1 cellular context compared by ENCODE assay signal in the genomic region with DNA sequence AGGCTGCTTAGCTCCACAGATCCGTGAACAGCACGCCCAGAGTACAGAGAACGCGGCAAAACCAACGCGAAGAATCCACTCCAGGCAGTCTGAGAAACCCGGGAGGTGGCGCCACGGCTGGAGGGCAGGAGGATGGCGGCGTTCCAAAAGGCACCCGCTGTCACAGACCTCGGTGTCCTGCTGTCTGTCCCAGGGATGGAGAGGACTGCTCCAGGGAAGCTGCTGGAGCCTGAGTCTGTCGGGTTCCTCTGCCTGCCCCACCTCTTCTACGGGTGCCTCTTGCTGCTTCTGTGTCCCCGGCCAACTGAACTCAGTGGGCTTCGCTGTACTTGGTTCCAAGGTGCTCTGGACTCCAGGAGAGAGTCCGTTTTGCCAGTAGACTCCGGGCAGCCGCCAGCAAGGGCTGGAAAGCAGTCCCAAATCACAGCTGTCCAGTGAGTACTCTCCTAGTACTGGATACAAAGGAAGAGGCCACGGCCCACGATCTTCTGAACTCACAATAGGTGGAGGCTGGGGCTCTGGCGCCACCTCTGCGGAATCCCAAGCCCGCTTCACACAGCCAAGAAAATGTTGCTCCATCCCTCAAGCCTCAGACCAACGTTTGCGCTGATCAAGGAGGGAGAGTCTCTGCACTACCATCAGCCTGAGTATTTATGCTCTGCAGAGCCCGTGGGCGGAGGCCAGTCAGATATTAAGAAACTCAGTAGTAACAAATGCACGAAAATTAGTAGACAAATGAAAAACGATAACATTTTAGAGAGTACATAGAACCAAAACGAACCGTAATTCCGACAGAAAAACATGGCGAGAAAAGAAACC.
TF ChIP-seq lines count a peak whose summit lies in the region.

No MANE protein-coding gene starts in this region.

TF ChIP-seq in HepG2, 621 proteins besides CTCF, POLR2A, EP300 and RAD21 (continued from another document and continues in another):
- TF ChIP-seq, protein P1, sequence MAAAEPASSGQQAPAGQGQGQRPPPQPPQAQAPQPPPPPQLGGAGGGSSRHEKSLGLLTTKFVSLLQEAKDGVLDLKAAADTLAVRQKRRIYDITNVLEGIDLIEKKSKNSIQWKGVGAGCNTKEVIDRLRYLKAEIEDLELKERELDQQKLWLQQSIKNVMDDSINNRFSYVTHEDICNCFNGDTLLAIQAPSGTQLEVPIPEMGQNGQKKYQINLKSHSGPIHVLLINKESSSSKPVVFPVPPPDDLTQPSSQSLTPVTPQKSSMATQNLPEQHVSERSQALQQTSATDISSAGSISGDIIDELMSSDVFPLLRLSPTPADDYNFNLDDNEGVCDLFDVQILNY (CRISPR knock-in tag; conservative IDR thresholded peaks at IDR 0.05): no peak
- TF ChIP-seq NR3C1 (CRISPR knock-in tag; IDR thresholded peaks at IDR 0.05) (no peak), EED (CRISPR knock-in tag; IDR thresholded peaks at IDR 0.05) (no peak), PHF8 (CRISPR knock-in tag; IDR thresholded peaks at IDR 0.05) (peak; percentile 46), ZMAT3 (CRISPR knock-in tag; conservative IDR thresholded peaks at IDR 0.05) (no peak), ZNF121 (CRISPR knock-in tag; IDR thresholded peaks at IDR 0.05) (no peak), ZNF614 (CRISPR knock-in tag; IDR thresholded peaks at IDR 0.05; ENCODE audit: borderline replicate concordance) (peak; percentile 62), ZNF550 (CRISPR knock-in tag; IDR thresholded peaks at IDR 0.05; ENCODE audit: borderline replicate concordance) (no peak), CEBPG (CRISPR knock-in tag; IDR thresholded peaks at IDR 0.05) (0 out of 2 replicates have a peak, but pooled peaks have one; percentile 26), NFYC (CRISPR knock-in tag; IDR thresholded peaks at IDR 0.05) (no peak), ZNF775 (CRISPR knock-in tag; IDR thresholded peaks at IDR 0.05; ENCODE audit: borderline replicate concordance) (no peak), CHD2 (IDR thresholded peaks at IDR 0.05; ENCODE audit: low read depth, low read length) (no peak), CCDC6 (CRISPR knock-in tag; IDR thresholded peaks at IDR 0.05) (no peak), ZNF570 (CRISPR knock-in tag; IDR thresholded peaks at IDR 0.05; ENCODE audit: borderline replicate concordance) (no peak), ZBTB7A (CRISPR knock-in tag; IDR thresholded peaks at IDR 0.05) (no peak), GTF3A (CRISPR knock-in tag; conservative IDR thresholded peaks at IDR 0.05) (no peak), ZNF143 (CRISPR knock-in tag; IDR thresholded peaks at IDR 0.05) (no peak), MAFG (CRISPR knock-in tag; IDR thresholded peaks at IDR 0.05) (no peak), PBX3 (CRISPR knock-in tag; IDR thresholded peaks at IDR 0.05; ENCODE audit: borderline replicate concordance) (no peak), TFE3 (CRISPR knock-in tag; IDR thresholded peaks at IDR 0.05) (0 out of 2 replicates have a peak, but pooled peaks have one; percentile 6), TCF12 (IDR thresholded peaks at IDR 0.05) (no peak), TCF12 (CRISPR knock-in tag; IDR thresholded peaks at IDR 0.05) (no peak), NR2F2 (IDR thresholded peaks at IDR 0.05; ENCODE audit: borderline replicate concordance, low read depth) (0 out of 2 replicates have a peak, but pooled peaks have one; percentile 21), RFX1 (IDR thresholded peaks at IDR 0.05) (no peak), ZNF782 (CRISPR knock-in tag; IDR thresholded peaks at IDR 0.05; ENCODE audit: borderline replicate concordance) (0 out of 2 replicates have a peak, but pooled peaks have one; percentile 41), PTBP1 (IDR thresholded peaks at IDR 0.05; ENCODE audit: low read depth, low read length, poor library complexity, severe bottlenecking) (no peak), ZNF589 (CRISPR knock-in tag; conservative IDR thresholded peaks at IDR 0.05) (no peak), NONO (IDR thresholded peaks at IDR 0.05) (no peak), NONO (CRISPR knock-in tag; conservative IDR thresholded peaks at IDR 0.05) (peak; percentile 61; the same call in 1 of the 2 replicates), CHD4 (IDR thresholded peaks at IDR 0.05; ENCODE audit: borderline replicate concordance, low read length) (no peak), MTF1 (CRISPR knock-in tag; IDR thresholded peaks at IDR 0.05) (no peak), GABPB1 (CRISPR knock-in tag; IDR thresholded peaks at IDR 0.05) (peak; percentile 36; the same call in 1 of the 2 replicates), FOXA1 (IDR thresholded peaks at IDR 0.05) (no peak), FOXA1 (CRISPR knock-in tag; IDR thresholded peaks at IDR 0.05) (no peak), SMYD3 (CRISPR knock-in tag; IDR thresholded peaks at IDR 0.05) (peak; percentile 65; the same call in 1 of the 2 replicates), JDP2 (CRISPR knock-in tag; IDR thresholded peaks at IDR 0.05; ENCODE audit: borderline replicate concordance) (no peak), ZNF678 (CRISPR knock-in tag; IDR thresholded peaks at IDR 0.05) (no peak), RORA (CRISPR knock-in tag; IDR thresholded peaks at IDR 0.05) (no peak), ZFP36L1 (CRISPR knock-in tag; IDR thresholded peaks at IDR 0.05) (no peak), ATAD3A (CRISPR knock-in tag; IDR thresholded peaks at IDR 0.05) (no peak), YEATS4 (CRISPR knock-in tag; IDR thresholded peaks at IDR 0.05; ENCODE audit: borderline replicate concordance) (peak; percentile 36; the same call in 1 of the 2 replicates), ZNF598 (CRISPR knock-in tag; IDR thresholded peaks at IDR 0.05; ENCODE audit: borderline replicate concordance) (0 out of 2 replicates have a peak, but pooled peaks have one; percentile 45), RFX3 (CRISPR knock-in tag; IDR thresholded peaks at IDR 0.05) (no peak), MXI1 (IDR thresholded peaks at IDR 0.05; ENCODE audit: borderline replicate concordance, low read depth, low read length) (no peak), ZNF607 (CRISPR knock-in tag; IDR thresholded peaks at IDR 0.05; ENCODE audit: borderline replicate concordance) (no peak), ZBTB21 (CRISPR knock-in tag; IDR thresholded peaks at IDR 0.05) (no peak), ZBTB38 (CRISPR knock-in tag; IDR thresholded peaks at IDR 0.05) (peak; percentile 10; the same call in 1 of the 2 replicates), ZMYM2 (CRISPR knock-in tag; IDR thresholded peaks at IDR 0.05) (peak; percentile 39; the same call in 1 of the 2 replicates), RBFOX2 (IDR thresholded peaks at IDR 0.05; ENCODE audit: low read depth, low read length) (no peak), STAG1 (CRISPR knock-in tag; IDR thresholded peaks at IDR 0.05) (peak; percentile 40; the same call in 1 of the 2 replicates), POLR2AphosphoS2 (IDR thresholded peaks at IDR 0.05; ENCODE audit: low read depth, low read length) (no peak)
- TF ChIP-seq, protein P2, sequence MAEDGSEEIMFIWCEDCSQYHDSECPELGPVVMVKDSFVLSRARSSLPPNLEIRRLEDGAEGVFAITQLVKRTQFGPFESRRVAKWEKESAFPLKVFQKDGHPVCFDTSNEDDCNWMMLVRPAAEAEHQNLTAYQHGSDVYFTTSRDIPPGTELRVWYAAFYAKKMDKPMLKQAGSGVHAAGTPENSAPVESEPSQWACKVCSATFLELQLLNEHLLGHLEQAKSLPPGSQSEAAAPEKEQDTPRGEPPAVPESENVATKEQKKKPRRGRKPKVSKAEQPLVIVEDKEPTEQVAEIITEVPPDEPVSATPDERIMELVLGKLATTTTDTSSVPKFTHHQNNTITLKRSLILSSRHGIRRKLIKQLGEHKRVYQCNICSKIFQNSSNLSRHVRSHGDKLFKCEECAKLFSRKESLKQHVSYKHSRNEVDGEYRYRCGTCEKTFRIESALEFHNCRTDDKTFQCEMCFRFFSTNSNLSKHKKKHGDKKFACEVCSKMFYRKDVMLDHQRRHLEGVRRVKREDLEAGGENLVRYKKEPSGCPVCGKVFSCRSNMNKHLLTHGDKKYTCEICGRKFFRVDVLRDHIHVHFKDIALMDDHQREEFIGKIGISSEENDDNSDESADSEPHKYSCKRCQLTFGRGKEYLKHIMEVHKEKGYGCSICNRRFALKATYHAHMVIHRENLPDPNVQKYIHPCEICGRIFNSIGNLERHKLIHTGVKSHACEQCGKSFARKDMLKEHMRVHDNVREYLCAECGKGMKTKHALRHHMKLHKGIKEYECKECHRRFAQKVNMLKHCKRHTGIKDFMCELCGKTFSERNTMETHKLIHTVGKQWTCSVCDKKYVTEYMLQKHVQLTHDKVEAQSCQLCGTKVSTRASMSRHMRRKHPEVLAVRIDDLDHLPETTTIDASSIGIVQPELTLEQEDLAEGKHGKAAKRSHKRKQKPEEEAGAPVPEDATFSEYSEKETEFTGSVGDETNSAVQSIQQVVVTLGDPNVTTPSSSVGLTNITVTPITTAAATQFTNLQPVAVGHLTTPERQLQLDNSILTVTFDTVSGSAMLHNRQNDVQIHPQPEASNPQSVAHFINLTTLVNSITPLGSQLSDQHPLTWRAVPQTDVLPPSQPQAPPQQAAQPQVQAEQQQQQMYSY (CRISPR knock-in tag; IDR thresholded peaks at IDR 0.05): peak; percentile 90
- TF ChIP-seq, protein P3, sequence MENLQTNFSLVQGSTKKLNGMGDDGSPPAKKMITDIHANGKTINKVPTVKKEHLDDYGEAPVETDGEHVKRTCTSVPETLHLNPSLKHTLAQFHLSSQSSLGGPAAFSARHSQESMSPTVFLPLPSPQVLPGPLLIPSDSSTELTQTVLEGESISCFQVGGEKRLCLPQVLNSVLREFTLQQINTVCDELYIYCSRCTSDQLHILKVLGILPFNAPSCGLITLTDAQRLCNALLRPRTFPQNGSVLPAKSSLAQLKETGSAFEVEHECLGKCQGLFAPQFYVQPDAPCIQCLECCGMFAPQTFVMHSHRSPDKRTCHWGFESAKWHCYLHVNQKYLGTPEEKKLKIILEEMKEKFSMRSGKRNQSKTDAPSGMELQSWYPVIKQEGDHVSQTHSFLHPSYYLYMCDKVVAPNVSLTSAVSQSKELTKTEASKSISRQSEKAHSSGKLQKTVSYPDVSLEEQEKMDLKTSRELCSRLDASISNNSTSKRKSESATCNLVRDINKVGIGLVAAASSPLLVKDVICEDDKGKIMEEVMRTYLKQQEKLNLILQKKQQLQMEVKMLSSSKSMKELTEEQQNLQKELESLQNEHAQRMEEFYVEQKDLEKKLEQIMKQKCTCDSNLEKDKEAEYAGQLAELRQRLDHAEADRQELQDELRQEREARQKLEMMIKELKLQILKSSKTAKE (CRISPR knock-in tag; IDR thresholded peaks at IDR 0.05; ENCODE audit: borderline replicate concordance): no peak
- TF ChIP-seq, protein P4, sequence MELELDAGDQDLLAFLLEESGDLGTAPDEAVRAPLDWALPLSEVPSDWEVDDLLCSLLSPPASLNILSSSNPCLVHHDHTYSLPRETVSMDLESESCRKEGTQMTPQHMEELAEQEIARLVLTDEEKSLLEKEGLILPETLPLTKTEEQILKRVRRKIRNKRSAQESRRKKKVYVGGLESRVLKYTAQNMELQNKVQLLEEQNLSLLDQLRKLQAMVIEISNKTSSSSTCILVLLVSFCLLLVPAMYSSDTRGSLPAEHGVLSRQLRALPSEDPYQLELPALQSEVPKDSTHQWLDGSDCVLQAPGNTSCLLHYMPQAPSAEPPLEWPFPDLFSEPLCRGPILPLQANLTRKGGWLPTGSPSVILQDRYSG (CRISPR knock-in tag; IDR thresholded peaks at IDR 0.05): no peak
- TF ChIP-seq, protein P5, sequence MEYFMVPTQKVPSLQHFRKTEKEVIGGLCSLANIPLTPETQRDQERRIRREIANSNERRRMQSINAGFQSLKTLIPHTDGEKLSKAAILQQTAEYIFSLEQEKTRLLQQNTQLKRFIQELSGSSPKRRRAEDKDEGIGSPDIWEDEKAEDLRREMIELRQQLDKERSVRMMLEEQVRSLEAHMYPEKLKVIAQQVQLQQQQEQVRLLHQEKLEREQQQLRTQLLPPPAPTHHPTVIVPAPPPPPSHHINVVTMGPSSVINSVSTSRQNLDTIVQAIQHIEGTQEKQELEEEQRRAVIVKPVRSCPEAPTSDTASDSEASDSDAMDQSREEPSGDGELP (IDR thresholded peaks at IDR 0.05; ENCODE audit: borderline replicate concordance, low read depth): peak; percentile 49; the same call in 1 of the 2 replicates
- TF ChIP-seq, protein P6, sequence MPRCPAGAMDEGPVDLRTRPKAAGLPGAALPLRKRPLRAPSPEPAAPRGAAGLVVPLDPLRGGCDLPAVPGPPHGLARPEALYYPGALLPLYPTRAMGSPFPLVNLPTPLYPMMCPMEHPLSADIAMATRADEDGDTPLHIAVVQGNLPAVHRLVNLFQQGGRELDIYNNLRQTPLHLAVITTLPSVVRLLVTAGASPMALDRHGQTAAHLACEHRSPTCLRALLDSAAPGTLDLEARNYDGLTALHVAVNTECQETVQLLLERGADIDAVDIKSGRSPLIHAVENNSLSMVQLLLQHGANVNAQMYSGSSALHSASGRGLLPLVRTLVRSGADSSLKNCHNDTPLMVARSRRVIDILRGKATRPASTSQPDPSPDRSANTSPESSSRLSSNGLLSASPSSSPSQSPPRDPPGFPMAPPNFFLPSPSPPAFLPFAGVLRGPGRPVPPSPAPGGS (CRISPR knock-in tag; IDR thresholded peaks at IDR 0.05): peak; percentile 45; the same call in 1 of the 2 replicates
- TF ChIP-seq, protein P7, sequence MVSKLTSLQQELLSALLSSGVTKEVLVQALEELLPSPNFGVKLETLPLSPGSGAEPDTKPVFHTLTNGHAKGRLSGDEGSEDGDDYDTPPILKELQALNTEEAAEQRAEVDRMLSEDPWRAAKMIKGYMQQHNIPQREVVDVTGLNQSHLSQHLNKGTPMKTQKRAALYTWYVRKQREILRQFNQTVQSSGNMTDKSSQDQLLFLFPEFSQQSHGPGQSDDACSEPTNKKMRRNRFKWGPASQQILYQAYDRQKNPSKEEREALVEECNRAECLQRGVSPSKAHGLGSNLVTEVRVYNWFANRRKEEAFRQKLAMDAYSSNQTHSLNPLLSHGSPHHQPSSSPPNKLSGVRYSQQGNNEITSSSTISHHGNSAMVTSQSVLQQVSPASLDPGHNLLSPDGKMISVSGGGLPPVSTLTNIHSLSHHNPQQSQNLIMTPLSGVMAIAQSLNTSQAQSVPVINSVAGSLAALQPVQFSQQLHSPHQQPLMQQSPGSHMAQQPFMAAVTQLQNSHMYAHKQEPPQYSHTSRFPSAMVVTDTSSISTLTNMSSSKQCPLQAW (CRISPR knock-in tag; IDR thresholded peaks at IDR 0.05): no peak
